Comparison of ENCODE assay signal across 12 cellular contexts in genomic region chr9:35962126-35962906, GRCh38. TPM values are rescaled to one million over a fixed set of nuclear protein-coding genes. Genes with fewer than 3 reads are reported as not detected.
DNase-seq lines count a peak whose midpoint lies in the region; ATAC-seq, FAIRE-seq and TF ChIP-seq lines count a peak whose summit lies in the region.
"Had no signal": no experiment of that assay in that cellular context is flagged by ENCODE, and none has a peak within 500 bp of the region (broad histone marks: within the 10 kb centered on the region; RNA-seq: fewer than 3 reads in every experiment).

No MANE protein-coding gene starts in this region.

- TF ChIP-seq EP300 in HepG2 (IDR thresholded peaks at IDR 0.05; ENCODE audit: low read depth in 2 of 2, low read length in 2 of 2) = no peak
- TF ChIP-seq EP300 in HepG2 (CRISPR knock-in tag; IDR thresholded peaks at IDR 0.05; ENCODE audit: borderline replicate concordance) = no peak

- H3K27ac ChIP-seq in GM23248 (peak overlapping the region; percentile 81), A673 (ENCODE audit: low read depth, low read length, poor library complexity, severe bottlenecking) (no peak overlapping the region), HepG2 (ENCODE audit: extremely low read length, insufficient read depth, low read length) (no peak overlapping the region)
- H3K27ac ChIP-seq: tibial nerve had no signal

- H3K9me2 ChIP-seq in GM23248 (ENCODE audit: insufficient read depth) = no peaks in the 10 kb centered on the region

- peaks cover 23% of the 10 kb centered on the region; the same call in 1 of the 2 replicates for H3F3A ChIP-seq in GM23248 (ENCODE audit: insufficient read depth)

- no peak for FAIRE-seq in HepG2 (lab: Jason Lieb, UNC)

- TF ChIP-seq RAD21 in HepG2 (CRISPR knock-in tag; IDR thresholded peaks at IDR 0.05) = no peak

- in situ Hi-C loops in GM23248 (cut with MboI) = no loop called here
- in situ Hi-C loops in HepG2 (cut with HindIII; ENCODE audit: extremely low pct_ligation_motif_present, low pct_unique_long_range_greater_than_20kb) = no loop called here

- WGBS in GM23248 (ENCODE audit: low coverage in 1 of 2, low lambda C conversion rate in 2 of 2, missing lambda C conversion rate in 2 of 2), 2 experiments = 12 to 13% methylated on average over 20 to 23 of the region's 23 CpGs
- 29% methylated on average over 11 of the region's 23 CpGs for WGBS in HepG2 (ENCODE audit: low lambda C conversion rate)

- TF ChIP-seq POLR2A in HepG2 (IDR thresholded peaks at IDR 0.05; ENCODE audit: insufficient read depth in 1 of 2, low read depth in 2 of 2, low read length in 2 of 2) = no peak

- no peaks in the 10 kb centered on the region for H3K36me3 ChIP-seq in GM23248 (ENCODE audit: low read depth)
- H3K36me3 ChIP-seq in A673 (ENCODE audit: insufficient read depth, low read length, poor library complexity, severe bottlenecking) = no peaks in the 10 kb centered on the region
- H3K36me3 ChIP-seq in HepG2 (replicated peaks in 1 of 2; ENCODE audit: control insufficient read depth in 1 of 2, insufficient read depth in 2 of 2, low read length in 2 of 2) = no peaks in the 10 kb centered on the region
- H3K36me3 ChIP-seq: tibial nerve had no signal

- H3K4me1 ChIP-seq in GM23248 (ENCODE audit: insufficient read depth) (peaks cover 39% of the 10 kb centered on the region), A673 (ENCODE audit: insufficient read depth, low read length, poor library complexity, severe bottlenecking) (no peaks in the 10 kb centered on the region), HepG2 (ENCODE audit: insufficient read depth, low read length) (no peaks in the 10 kb centered on the region)
- H3K4me1 ChIP-seq: tibial nerve had no signal

- H3K79me2 ChIP-seq in GM23248 (ENCODE audit: insufficient read depth) (no peaks in the 10 kb centered on the region), HepG2 (ENCODE audit: insufficient read depth, low read length) (no peaks in the 10 kb centered on the region)

- H2AFZ ChIP-seq in GM23248 = peak overlapping the region; percentile 84
- no peak overlapping the region for H2AFZ ChIP-seq in HepG2 (ENCODE audit: low read length)

- TF ChIP-seq CTCF in foreskin fibroblast (IDR thresholded peaks at IDR 0.05; ENCODE audit: low read depth, low read length) = no peak
- TF ChIP-seq CTCF in A673 (conservative IDR thresholded peaks at IDR 0.05; ENCODE audit: low read depth, low read length) = no peak
- TF ChIP-seq CTCF in HepG2 (CRISPR knock-in tag; IDR thresholded peaks at IDR 0.05) = no peak

- ATAC-seq in SK-N-SH treated with all-trans-retinoic acid at 6 μM for 48 hours = peak; percentile 94
- ATAC-seq in HepG2 = no peak
- ATAC-seq: left lobe of liver had no signal

- BruUV-seq in A673 (replicated peaks; lab: Mats Ljungman, UMichigan) (no TSS peak), HepG2 (replicated peaks; lab: Mats Ljungman, UMichigan) (no TSS peak)

- H3K27me3 ChIP-seq in GM23248 (replicated peaks; ENCODE audit: insufficient read depth) (no peaks in the 10 kb centered on the region), A673 (replicated peaks; ENCODE audit: insufficient read depth, low read depth, low read length, poor library complexity) (peaks cover 35% of the 10 kb centered on the region), HepG2 (ENCODE audit: control insufficient read depth in 1 of 2, insufficient read depth in 2 of 2, low read length in 2 of 2) (peaks cover 0 to 33% of the 10 kb centered on the region in 2 experiments; a peak in 3 of 5 replicates)

- intact Hi-C loops in A673 (cut with micrococcal nuclease; ENCODE audit: unreplicated experiment) = no loop called here
- intact Hi-C loops in HepG2 (cut with micrococcal nuclease; ENCODE audit: unreplicated experiment) = no loop called here

- no peaks in the 10 kb centered on the region for H3K9me3 ChIP-seq in GM23248 (ENCODE audit: low read depth)
- H3K9me3 ChIP-seq in A673 (ENCODE audit: low read depth, low read length, poor library complexity, severe bottlenecking) = no peaks in the 10 kb centered on the region
- no peaks in the 10 kb centered on the region for H3K9me3 ChIP-seq in HepG2 (ENCODE audit: low read length)
- H3K9me3 ChIP-seq: tibial nerve had no signal

- H3K9ac ChIP-seq in GM23248 (peak overlapping the region; percentile 75), HepG2 (ENCODE audit: insufficient read depth, low read depth, low read length) (no peak overlapping the region)

- H3K4me2 ChIP-seq in GM23248 (ENCODE audit: unreplicated experiment) (peak overlapping the region; percentile 87), HepG2 (ENCODE audit: low read depth, low read length) (no peak overlapping the region)

- peak; percentile 90 for DNase-seq in GM23248
- DNase-seq in foreskin fibroblast = peak; percentile 55 to 75
- peak; percentile 22 for DNase-seq in renal cortical epithelial cell (ENCODE audit: low read depth)
- DNase-seq in A673 (ENCODE audit: low spot score) = no peak
- no peak for DNase-seq in activated effector memory CD4-positive, alpha-beta T cell treated with anti-CD3 and anti-CD28 coated beads, Interleukin-2, amount 50 U/mL, for 16 hours
- DNase-seq in HepG2 (ENCODE audit: low spot score) = no peak
- no peak for DNase-seq in stimulated activated CD8-positive, alpha-beta memory T cell treated with anti-CD3 and anti-CD28 coated beads, Interleukin-4, amount 100 ng/mL, for 48 hours
- DNase-seq: activated CD8-positive, alpha-beta memory T cell treated with anti-CD3 and anti-CD28 coated beads for 24 hours; cerebellar nuclear complex had no signal

- CTCF ChIA-PET in A673 (lab: Charles Lee) = no interaction called here
- CTCF ChIA-PET in HepG2 (lab: Yijun Ruan, JAX; ENCODE audit: low intra/inter-chr PET ratio, low total read pairs) = no interaction called here

- no peaks in the 10 kb centered on the region for H4K20me1 ChIP-seq in GM23248 (ENCODE audit: insufficient read depth)
- H4K20me1 ChIP-seq in HepG2 (ENCODE audit: insufficient read depth, low read length) = no peaks in the 10 kb centered on the region

- H3K4me3 ChIP-seq in GM23248 (peak overlapping the region; percentile 73), foreskin fibroblast (ENCODE audit: low read depth in 1 of 2, low read length in 2 of 2) (peak overlapping the region; percentile 26), A673 (ENCODE audit: low read depth, low read length, poor library complexity, severe bottlenecking) (no peak overlapping the region), HepG2 (replicated peaks in 1 of 3; ENCODE audit: insufficient read depth in 1 of 3, low read depth in 2 of 3, low read length in 3 of 3) (no peak overlapping the region)
- H3K4me3 ChIP-seq: tibial nerve had no signal

- POLR2A ChIA-PET in A673 (lab: Charles Lee; ENCODE audit: low non-redundant PET) (no interaction called here), HepG2 (lab: Yijun Ruan, JAX) (no interaction called here)

RNA-seq across cellular contexts. Expression of gene OR2S2, which starts 4.4 kb away (rescaled TPM):
- total RNA-seq in GM23248 (2014; rRNA removed; shearing (Covaris generic)) = 0.11 TPM in 1 of 2 replicates, not detected in the other
- polyA plus RNA-seq in GM23248 (2016; fragmentation: Nextera tagmentation; extraction: Ambion mirVana) (0.30 and 0.67 TPM in 2 replicates), HepG2 (2011; rRNA removed) (not detected in 2 replicates)
- total RNA-seq in renal cortical epithelial cell (not detected in 2 replicates), A673 (2021) (not detected in 2 replicates), HepG2 (2016; rRNA removed; fragmentation: Illumina TruSeq; extraction: Trizol) (not detected in 2 replicates)
- not detected in 2 replicates for total RNA-seq in HepG2 (2016; cell fraction: cytosol; rRNA removed; fragmentation: Illumina TruSeq; extraction: Trizol; ENCODE audit: low read depth)
- not detected in 2 replicates for total RNA-seq in HepG2 (2016; cell fraction: insoluble cytoplasmic fraction; rRNA removed; fragmentation: Illumina TruSeq; extraction: Trizol)
- total RNA-seq in HepG2 (2016; cell fraction: membrane; rRNA removed; fragmentation: Illumina TruSeq; extraction: Trizol) = not detected in 2 replicates
- total RNA-seq in HepG2 (2016; cell fraction: nucleus; rRNA removed; fragmentation: Illumina TruSeq; extraction: Trizol) = not detected in 2 replicates
- not detected in 2 replicates for polyA plus RNA-seq in HepG2 (2011; cell fraction: cytosol; rRNA removed)
- not detected in 2 replicates for polyA plus RNA-seq in HepG2 (2011; cell fraction: nucleus; rRNA removed)
- not detected in 2 replicates for polyA plus RNA-seq in HepG2 (2012)
- polyA plus RNA-seq in HepG2 (2016; cell fraction: cytosol; fragmentation: Illumina TruSeq; extraction: Trizol; ENCODE audit: low read depth) = not detected in 2 replicates
- not detected in 2 replicates for polyA plus RNA-seq in HepG2 (2016; cell fraction: insoluble cytoplasmic fraction; fragmentation: Illumina TruSeq; extraction: Trizol; ENCODE audit: low read depth)
- polyA plus RNA-seq in HepG2 (2016; cell fraction: membrane; fragmentation: Illumina TruSeq; extraction: Trizol; ENCODE audit: low read depth) = not detected in 2 replicates
- polyA plus RNA-seq in HepG2 (2016; cell fraction: nucleus; fragmentation: Illumina TruSeq; extraction: Trizol; ENCODE audit: insufficient read depth, low read depth) = not detected in 2 replicates
- polyA minus RNA-seq in HepG2 (2011; rRNA and poly(A)+ RNA removed; ENCODE audit: low replicate concordance) = not detected in 2 replicates
- not detected in 2 replicates for polyA minus RNA-seq in HepG2 (2011; cell fraction: cytosol; rRNA and poly(A)+ RNA removed)
- polyA minus RNA-seq in HepG2 (2011; cell fraction: nucleus; rRNA and poly(A)+ RNA removed) = not detected in 2 replicates
- total RNA-seq: left lobe of liver, tibial nerve had no signal

RNA-seq across cellular contexts. Expression of gene SPAAR, which starts 53.0 kb away (rescaled TPM):
- not detected in 2 replicates for total RNA-seq in GM23248 (2014; rRNA removed; shearing (Covaris generic))
- polyA plus RNA-seq in GM23248 (2016; fragmentation: Nextera tagmentation; extraction: Ambion mirVana) (0.23 and 0.39 TPM in 2 replicates), HepG2 (2011; rRNA removed) (not detected in 2 replicates)
- total RNA-seq in renal cortical epithelial cell (0.17 TPM in 1 of 2 replicates, not detected in the other), A673 (2021) (0.37 TPM in 1 of 2 replicates, not detected in the other), HepG2 (2016; rRNA removed; fragmentation: Illumina TruSeq; extraction: Trizol) (0.07 TPM in 1 of 2 replicates, not detected in the other)
- total RNA-seq in HepG2 (2016; cell fraction: cytosol; rRNA removed; fragmentation: Illumina TruSeq; extraction: Trizol; ENCODE audit: low read depth) = not detected in 2 replicates
- total RNA-seq in HepG2 (2016; cell fraction: insoluble cytoplasmic fraction; rRNA removed; fragmentation: Illumina TruSeq; extraction: Trizol) = not detected in 2 replicates
- total RNA-seq in HepG2 (2016; cell fraction: membrane; rRNA removed; fragmentation: Illumina TruSeq; extraction: Trizol) = not detected in 2 replicates
- total RNA-seq in HepG2 (2016; cell fraction: nucleus; rRNA removed; fragmentation: Illumina TruSeq; extraction: Trizol) = not detected in 2 replicates
- not detected in 2 replicates for polyA plus RNA-seq in HepG2 (2011; cell fraction: cytosol; rRNA removed)
- not detected in 2 replicates for polyA plus RNA-seq in HepG2 (2011; cell fraction: nucleus; rRNA removed)
- not detected in 2 replicates for polyA plus RNA-seq in HepG2 (2012)
- not detected in 2 replicates for polyA plus RNA-seq in HepG2 (2016; cell fraction: cytosol; fragmentation: Illumina TruSeq; extraction: Trizol; ENCODE audit: low read depth)
- not detected in 2 replicates for polyA plus RNA-seq in HepG2 (2016; cell fraction: insoluble cytoplasmic fraction; fragmentation: Illumina TruSeq; extraction: Trizol; ENCODE audit: low read depth)
- not detected in 2 replicates for polyA plus RNA-seq in HepG2 (2016; cell fraction: membrane; fragmentation: Illumina TruSeq; extraction: Trizol; ENCODE audit: low read depth)
- polyA plus RNA-seq in HepG2 (2016; cell fraction: nucleus; fragmentation: Illumina TruSeq; extraction: Trizol; ENCODE audit: insufficient read depth, low read depth) = not detected in 2 replicates
- polyA minus RNA-seq in HepG2 (2011; rRNA and poly(A)+ RNA removed; ENCODE audit: low replicate concordance) = 0.21 TPM in 1 of 2 replicates, not detected in the other
- not detected in 2 replicates for polyA minus RNA-seq in HepG2 (2011; cell fraction: cytosol; rRNA and poly(A)+ RNA removed)
- not detected in 2 replicates for polyA minus RNA-seq in HepG2 (2011; cell fraction: nucleus; rRNA and poly(A)+ RNA removed)

RNA-seq across cellular contexts. Expression of gene HRCT1, which starts 56.3 kb away (rescaled TPM):
- total RNA-seq in GM23248 (2014; rRNA removed; shearing (Covaris generic)) = 0.76 and 1.2 TPM in 2 replicates
- 3.4 and 3.6 TPM in 2 replicates for polyA plus RNA-seq in GM23248 (2016; fragmentation: Nextera tagmentation; extraction: Ambion mirVana)
- 0.45 TPM in 1 of 2 replicates, not detected in the other for total RNA-seq in renal cortical epithelial cell
- total RNA-seq in A673 (2021) = 0.33 TPM in 1 of 2 replicates, not detected in the other
- not detected in 2 replicates for total RNA-seq in HepG2 (2016; rRNA removed; fragmentation: Illumina TruSeq; extraction: Trizol)
- not detected in 2 replicates for total RNA-seq in HepG2 (2016; cell fraction: cytosol; rRNA removed; fragmentation: Illumina TruSeq; extraction: Trizol; ENCODE audit: low read depth)
- not detected in 2 replicates for total RNA-seq in HepG2 (2016; cell fraction: insoluble cytoplasmic fraction; rRNA removed; fragmentation: Illumina TruSeq; extraction: Trizol)
- total RNA-seq in HepG2 (2016; cell fraction: membrane; rRNA removed; fragmentation: Illumina TruSeq; extraction: Trizol) = 0.21 TPM in 1 of 2 replicates, not detected in the other
- total RNA-seq in HepG2 (2016; cell fraction: nucleus; rRNA removed; fragmentation: Illumina TruSeq; extraction: Trizol) = 0.41 and 0.43 TPM in 2 replicates
- polyA plus RNA-seq in HepG2 (2011; rRNA removed) = 0.13 and 0.44 TPM in 2 replicates
- polyA plus RNA-seq in HepG2 (2011; cell fraction: cytosol; rRNA removed) = 0.23 TPM in 1 of 2 replicates, not detected in the other
- polyA plus RNA-seq in HepG2 (2011; cell fraction: nucleus; rRNA removed) = 0.21 TPM in 1 of 2 replicates, not detected in the other
- polyA plus RNA-seq in HepG2 (2012) = 0.35 TPM in 1 of 2 replicates, not detected in the other
- polyA plus RNA-seq in HepG2 (2016; cell fraction: cytosol; fragmentation: Illumina TruSeq; extraction: Trizol; ENCODE audit: low read depth) = 0.26 and 0.28 TPM in 2 replicates
- polyA plus RNA-seq in HepG2 (2016; cell fraction: insoluble cytoplasmic fraction; fragmentation: Illumina TruSeq; extraction: Trizol; ENCODE audit: low read depth) = 0.35 and 0.46 TPM in 2 replicates
- polyA plus RNA-seq in HepG2 (2016; cell fraction: membrane; fragmentation: Illumina TruSeq; extraction: Trizol; ENCODE audit: low read depth) = 0.41 and 0.42 TPM in 2 replicates
- polyA plus RNA-seq in HepG2 (2016; cell fraction: nucleus; fragmentation: Illumina TruSeq; extraction: Trizol; ENCODE audit: insufficient read depth, low read depth) = 0.53 TPM in 1 of 2 replicates, not detected in the other
- 0.44 TPM in 1 of 2 replicates, not detected in the other for polyA minus RNA-seq in HepG2 (2011; rRNA and poly(A)+ RNA removed; ENCODE audit: low replicate concordance)
- not detected in 2 replicates for polyA minus RNA-seq in HepG2 (2011; cell fraction: cytosol; rRNA and poly(A)+ RNA removed)
- not detected in 2 replicates for polyA minus RNA-seq in HepG2 (2011; cell fraction: nucleus; rRNA and poly(A)+ RNA removed)

Comparison
In these comparisons a context has a peak if more than half of its experiments do, and no peak if none do; other contexts are left out.
1. DNase-seq: peak in GM23248 (single experiment), foreskin fibroblast (2 of 2) and renal cortical epithelial cell (single experiment); none in A673 (single experiment), activated effector memory CD4-positive, alpha-beta T cell treated with anti-CD3 and anti-CD28 coated beads, Interleukin-2, amount 50 U/mL, for 16 hours (single experiment), HepG2 (single experiment) and stimulated activated CD8-positive, alpha-beta memory T cell treated with anti-CD3 and anti-CD28 coated beads, Interleukin-4, amount 100 ng/mL, for 48 hours (single experiment).
2. H3K4me3 ChIP-seq: peak in GM23248 (single experiment) and foreskin fibroblast (2 of 2); none in A673 (single experiment) and HepG2 (0 of 3).